18 cellular contexts compared by ENCODE assay signal in genomic region chr10:133045556-133046483, GRCh38.
"Had no signal": no experiment of that assay in that cellular context is flagged by ENCODE, and none has a peak within 500 bp of the region (broad histone marks: within the 10 kb centered on the region; RNA-seq: fewer than 3 reads in every experiment).

No MANE protein-coding gene starts in this region.

- ATAC-seq: foreskin keratinocyte; left ventricle myocardium superior; naive thymus-derived CD8-positive, alpha-beta T cell; stimulated activated naive CD8-positive, alpha-beta T cell treated with anti-CD3 and anti-CD28 coated beads, Interleukin-15, amount 100 ng/mL, for 72 hours; T-helper 17 cell; upper lobe of right lung; WTC11 had no signal

- DNase-seq: activated CD4-positive, alpha-beta T cell treated with anti-CD3 and anti-CD28 coated beads for 48 hours; activated CD8-positive, alpha-beta memory T cell treated with anti-CD3 and anti-CD28 coated beads, Interleukin-2, amount 50 U/mL, for 48 hours; activated naive CD8-positive, alpha-beta T cell treated with anti-CD3 and anti-CD28 coated beads for 36 hours; amygdala; brain microvascular endothelial cell; cortex of kidney; effector CD4-positive, alpha-beta T cell; foreskin keratinocyte; glutamatergic neuron; left ventricle myocardium superior; naive thymus-derived CD8-positive, alpha-beta T cell; sigmoid colon; spleen; stimulated activated naive CD8-positive, alpha-beta T cell treated with anti-CD3 and anti-CD28 coated beads, Interleukin-15, amount 100 ng/mL, for 72 hours; T-helper 17 cell; testis; upper lobe of right lung had no signal
